14 cellular contexts compared by ENCODE assay signal in genomic region chr2:106116248-106116647, GRCh38.
DNase-seq lines count a peak whose midpoint lies in the region; ATAC-seq and TF ChIP-seq lines count a peak whose summit lies in the region.
"Had no signal": no experiment of that assay in that cellular context is flagged by ENCODE, and none has a peak within 500 bp of the region (broad histone marks: within the 10 kb centered on the region; RNA-seq: fewer than 3 reads in every experiment).

No MANE protein-coding gene starts in this region.

- no peaks in the 10 kb centered on the region for H3K36me3 Mint-ChIP-seq in activated naive CD8-positive, alpha-beta T cell
- H3K36me3 Mint-ChIP-seq in activated naive CD8-positive, alpha-beta T cell treated with anti-CD3 and anti-CD28 coated beads, Interleukin-2, amount 50 U/mL, for 24 hours (ENCODE audit: low read depth) = peaks cover 18% of the 10 kb centered on the region
- peaks cover 24% of the 10 kb centered on the region for H3K36me3 Mint-ChIP-seq in Caco-2 (ENCODE audit: insufficient read depth, unreplicated experiment)
- peaks cover 14% of the 10 kb centered on the region for H3K36me3 Mint-ChIP-seq in effector memory CD8-positive, alpha-beta T cell (ENCODE audit: insufficient read depth)

- no peak for TF ChIP-seq CTCF in Caco-2 (IDR thresholded peaks at IDR 0.05; ENCODE audit: insufficient read depth in 1 of 2, low read depth in 1 of 2, low read length in 1 of 2, severe bottlenecking in 1 of 2, unreplicated experiment in 1 of 2)
- no peak for TF ChIP-seq CTCF in gastrocnemius medialis (IDR thresholded peaks at IDR 0.05 in 4 of 5, conservative IDR thresholded peaks at IDR 0.05 in 1 of 5)

- peaks cover 10% of the 10 kb centered on the region for H3K4me1 Mint-ChIP-seq in activated naive CD8-positive, alpha-beta T cell (ENCODE audit: low read depth)
- peaks cover 12% of the 10 kb centered on the region for H3K4me1 Mint-ChIP-seq in activated naive CD8-positive, alpha-beta T cell treated with anti-CD3 and anti-CD28 coated beads, Interleukin-2, amount 50 U/mL, for 24 hours
- H3K4me1 Mint-ChIP-seq in Caco-2 (ENCODE audit: low read depth, unreplicated experiment) = peaks cover 7% of the 10 kb centered on the region
- peaks cover 5 to 10% of the 10 kb centered on the region in 2 donors for H3K4me1 Mint-ChIP-seq in effector memory CD8-positive, alpha-beta T cell (ENCODE audit: low read depth in 2 of 2)

- no peak for ATAC-seq in activated naive CD8-positive, alpha-beta T cell treated with anti-CD3 and anti-CD28 coated beads, Interleukin-2, amount 50 U/mL, for 24 hours
- no peak for ATAC-seq in effector memory CD8-positive, alpha-beta T cell (replicated peaks)
- no peak for ATAC-seq in gastrocnemius medialis
- no peak for ATAC-seq in GM18858 (IDR thresholded peaks at IDR 0.05; ENCODE audit: unreplicated experiment)
- ATAC-seq in GM21529 (IDR thresholded peaks at IDR 0.05; ENCODE audit: unreplicated experiment) = no peak
- ATAC-seq: A549 had no signal

- intact Hi-C loops in Caco-2 (cut with micrococcal nuclease; ENCODE audit: unreplicated experiment) (no loop called here), gastrocnemius medialis (cut with DNase I; ENCODE audit: low total_unique reads) (loop anchor here (5.0 kb wide), 2 partner anchors 41 to 76 kb away; partner anchors contain the start of gene UXS1)

- H3K27ac ChIP-seq in gastrocnemius medialis = peak overlapping the region; percentile 84 to 98 (median 91)
- H3K27ac ChIP-seq: Peyer's patch had no signal

- H3K4me1 ChIP-seq in Caco-2 = peaks cover 14% of the 10 kb centered on the region
- peaks cover 27 to 34% of the 10 kb centered on the region in 2 donors for H3K4me1 ChIP-seq in gastrocnemius medialis
- H3K4me1 ChIP-seq: Peyer's patch had no signal

- H3K9me3 ChIP-seq in Caco-2 (no peaks in the 10 kb centered on the region), gastrocnemius medialis (no peaks in the 10 kb centered on the region)
- H3K9me3 ChIP-seq: A549, Peyer's patch had no signal

- no peaks in the 10 kb centered on the region for H3K9me3 Mint-ChIP-seq in activated naive CD8-positive, alpha-beta T cell (ENCODE audit: low read depth)
- H3K9me3 Mint-ChIP-seq in activated naive CD8-positive, alpha-beta T cell treated with anti-CD3 and anti-CD28 coated beads, Interleukin-2, amount 50 U/mL, for 24 hours = no peaks in the 10 kb centered on the region
- H3K9me3 Mint-ChIP-seq in Caco-2 (ENCODE audit: unreplicated experiment) = no peaks in the 10 kb centered on the region
- no peaks in the 10 kb centered on the region for H3K9me3 Mint-ChIP-seq in effector memory CD8-positive, alpha-beta T cell
- H3K9me3 Mint-ChIP-seq: CD14-positive monocyte had no signal

- CTCF ChIA-PET in Caco-2 (lab: Charles Lee) = no interaction called here

- H3K27me3 ChIP-seq in Caco-2 (replicated peaks; ENCODE audit: control insufficient read depth, insufficient read depth, low read length) (no peaks in the 10 kb centered on the region), gastrocnemius medialis (no peaks in the 10 kb centered on the region)
- H3K27me3 ChIP-seq: Peyer's patch had no signal

- BruUV-seq in Caco-2 (replicated peaks; lab: Mats Ljungman, UMichigan) = no TSS peak

- TF ChIP-seq POLR2A in gastrocnemius medialis (IDR thresholded peaks at IDR 0.05) = no peak

- in situ Hi-C loops in gastrocnemius medialis (cut with MboI; ENCODE audit: low sequenced_read_pairs in 4 of 4) = loop anchor here in 1 of 4 donors (25.0 kb wide), 1 partner anchor 346 kb away; the partner anchor contains the start of gene RGPD3

- H3K4me3 ChIP-seq in Caco-2 (ENCODE audit: low read depth, low read length) (no peak overlapping the region), gastrocnemius medialis (no peak overlapping the region)
- H3K4me3 ChIP-seq: A549, Peyer's patch had no signal

- peak overlapping the region; percentile 36 for H3K27ac Mint-ChIP-seq in activated naive CD8-positive, alpha-beta T cell
- no peak overlapping the region for H3K27ac Mint-ChIP-seq in activated naive CD8-positive, alpha-beta T cell treated with anti-CD3 and anti-CD28 coated beads, Interleukin-2, amount 50 U/mL, for 24 hours
- peak overlapping the region; percentile 12 for H3K27ac Mint-ChIP-seq in Caco-2 (ENCODE audit: unreplicated experiment)
- H3K27ac Mint-ChIP-seq in effector memory CD8-positive, alpha-beta T cell = peak overlapping the region; percentile 47 to 60

- DNase-seq in activated naive CD8-positive, alpha-beta T cell treated with anti-CD3 and anti-CD28 coated beads, Interleukin-2, amount 50 U/mL, for 24 hours = no peak
- DNase-seq in Caco-2 (no peak), gastrocnemius medialis (no peak), NCI-H2081 treated with DMSO at 0.1 percent for 48 hours (lab: John Stamatoyannopoulos, UW) (no peak)
- no peak for DNase-seq in effector memory CD8-positive, alpha-beta T cell
- DNase-seq: NCI-H1105 treated with DMSO at 0.1 percent for 48 hours, NCI-H187, Peyer's patch, SHP77 had no signal

- H3K36me3 ChIP-seq in Caco-2 (ENCODE audit: control insufficient read depth, insufficient read depth, low read length) (peaks cover 5% of the 10 kb centered on the region; the same call in 1 of the 2 replicates), gastrocnemius medialis (peaks cover 0 to 20% of the 10 kb centered on the region in 2 donors)

- no peaks in the 10 kb centered on the region for H3K27me3 Mint-ChIP-seq in activated naive CD8-positive, alpha-beta T cell
- H3K27me3 Mint-ChIP-seq in activated naive CD8-positive, alpha-beta T cell treated with anti-CD3 and anti-CD28 coated beads, Interleukin-2, amount 50 U/mL, for 24 hours = no peaks in the 10 kb centered on the region
- H3K27me3 Mint-ChIP-seq in Caco-2 (ENCODE audit: insufficient read depth, unreplicated experiment) = no peaks in the 10 kb centered on the region
- H3K27me3 Mint-ChIP-seq in effector memory CD8-positive, alpha-beta T cell = no peaks in the 10 kb centered on the region

- no peak overlapping the region for H3K4me3 Mint-ChIP-seq in activated naive CD8-positive, alpha-beta T cell
- no peak overlapping the region for H3K4me3 Mint-ChIP-seq in activated naive CD8-positive, alpha-beta T cell treated with anti-CD3 and anti-CD28 coated beads, Interleukin-2, amount 50 U/mL, for 24 hours
- H3K4me3 Mint-ChIP-seq in Caco-2 (ENCODE audit: unreplicated experiment) = no peak overlapping the region
- no peak overlapping the region for H3K4me3 Mint-ChIP-seq in effector memory CD8-positive, alpha-beta T cell
- H3K4me3 Mint-ChIP-seq: CD14-positive monocyte had no signal

- POLR2A ChIA-PET in Caco-2 (lab: Charles Lee) = no interaction called here
